17 cellular contexts compared by ENCODE assay signal in genomic region chr3:125641901-125642300, GRCh38.
"Had no signal": no experiment of that assay in that cellular context is flagged by ENCODE, and none has a peak within 500 bp of the region (broad histone marks: within the 10 kb centered on the region; RNA-seq: fewer than 3 reads in every experiment).

No MANE protein-coding gene starts in this region.

- H3K4me3 ChIP-seq: left ventricle myocardium inferior, neural progenitor cell, prostate gland, vagina had no signal

- H3K4me1 ChIP-seq: prostate gland had no signal

- H3K27ac ChIP-seq: epithelial cell of prostate, left ventricle myocardium inferior, neural progenitor cell, prostate gland, vagina, WERI-Rb-1 had no signal

- H3K36me3 ChIP-seq: left ventricle myocardium inferior, neural progenitor cell, prostate gland, vagina, WERI-Rb-1 had no signal

- ATAC-seq: activated naive CD4-positive, alpha-beta T cell treated with anti-CD3 and anti-CD28 coated beads, Interleukin-2, amount 50 U/mL, for 72 hours; right cardiac atrium had no signal

- H3K27me3 ChIP-seq: neural progenitor cell, vagina had no signal

- H3K9me3 ChIP-seq: prostate gland, vagina had no signal

- DNase-seq: activated CD4-positive, alpha-beta memory T cell treated with anti-CD3 and anti-CD28 coated beads for 36 hours; activated gamma-delta T cell treated with Interleukin-2 at 50 U/mL for 16 hours; activated T-cell treated with anti-CD3 and anti-CD28 coated beads for 4 hours; amygdala; caudate nucleus; head of caudate nucleus; left ventricle myocardium inferior; right cardiac atrium; small intestine; stimulated activated CD4-positive, alpha-beta T cell treated with anti-CD3 and anti-CD28 coated beads, Interleukin-15, amount 100 ng/mL, for 24 hours; stimulated activated CD4-positive, alpha-beta T cell treated with anti-CD3 and anti-CD28 coated beads, Interleukin-2, amount 100 ng/mL, for 48 hours; WERI-Rb-1 had no signal

- H3K9ac ChIP-seq: neural progenitor cell had no signal
